ENCODE assay signal across 11 cellular contexts in genomic region chr5:10686890-10687289, GRCh38.
"Had no signal": no experiment of that assay in that cellular context is flagged by ENCODE, and none has a peak within 500 bp of the region (broad histone marks: within the 10 kb centered on the region; RNA-seq: fewer than 3 reads in every experiment).

No MANE protein-coding gene starts in this region.

- H3K27ac ChIP-seq: GM23248 had no signal

- H3K9me3 Mint-ChIP-seq: HFFc6 had no signal

- H2AFZ ChIP-seq: GM23248, GM23338 had no signal

- H3K4me1 ChIP-seq: HAP-1 had no signal

- H3K4me3 Mint-ChIP-seq: GM23338, H9, HFFc6 had no signal

- H3K4me2 ChIP-seq: GM23338 had no signal

- H3K9me3 ChIP-seq: HAP-1 had no signal

- FAIRE-seq: H1, H54 had no signal

- DNase-seq: GM23248, GOT3, H7, H9, HCEC 1CT, HFFc6 had no signal

- H3K9ac ChIP-seq: GM23248 had no signal

- H3K4me3 ChIP-seq: GM23248, GM23338, HAP-1 had no signal

- ATAC-seq: GM23338, HCT116 had no signal

- H3K27ac Mint-ChIP-seq: GM23338, H9 had no signal
